10 cellular contexts compared by ENCODE assay signal in genomic region chr20:35724321-35725230, GRCh38. TPM values are rescaled to one million over a fixed set of nuclear protein-coding genes. Genes with fewer than 3 reads are reported as not detected.
A peak's percentile ranks its signal among the peaks of the same experiment; 100 is the strongest.
DNase-seq lines count a peak whose midpoint lies in the region; ATAC-seq and TF ChIP-seq lines count a peak whose summit lies in the region.
"Had no signal": no experiment of that assay in that cellular context is flagged by ENCODE, and none has a peak within 500 bp of the region (broad histone marks: within the 10 kb centered on the region; RNA-seq: fewer than 3 reads in every experiment).

No MANE protein-coding gene starts in this region.

- no peaks in the 10 kb centered on the region for H3K27me3 Mint-ChIP-seq in stimulated activated naive CD8-positive, alpha-beta T cell treated with anti-CD3 and anti-CD28 coated beads, Interleukin-15, Interleukin-2, amounts not matched to agents 100 ng/mL and 50 ng/mL, for 24 hours
- no peaks in the 10 kb centered on the region for H3K27me3 Mint-ChIP-seq in type B pancreatic cell

- H3K36me3 Mint-ChIP-seq in stimulated activated naive CD8-positive, alpha-beta T cell treated with anti-CD3 and anti-CD28 coated beads, Interleukin-15, Interleukin-2, amounts not matched to agents 100 ng/mL and 50 ng/mL, for 24 hours (ENCODE audit: low read depth): peaks cover 87% of the 10 kb centered on the region
- H3K36me3 Mint-ChIP-seq in type B pancreatic cell: peaks cover 41% of the 10 kb centered on the region

- H3K4me3 Mint-ChIP-seq in stimulated activated naive CD8-positive, alpha-beta T cell treated with anti-CD3 and anti-CD28 coated beads, Interleukin-15, Interleukin-2, amounts not matched to agents 100 ng/mL and 50 ng/mL, for 24 hours: no peak overlapping the region
- no peak overlapping the region for H3K4me3 Mint-ChIP-seq in type B pancreatic cell
- H3K4me3 Mint-ChIP-seq: activated T-helper 1 cell treated with anti-CD3 and anti-CD28 coated beads, Interleukin-12 subunit alpha, Interleukin-12 subunit beta, Interleukin-2, Interleukin-4 antibody, amounts not matched to agents 30 ng/mL and 10 ng/mL and 1 ng/mL, durations not matched to agents 14 hours and 24 hours and 36 hours; neural progenitor cell had no signal

- H3K27ac Mint-ChIP-seq in stimulated activated naive CD8-positive, alpha-beta T cell treated with anti-CD3 and anti-CD28 coated beads, Interleukin-15, Interleukin-2, amounts not matched to agents 100 ng/mL and 50 ng/mL, for 24 hours: peak overlapping the region; percentile 40
- peak overlapping the region; percentile 65 for H3K27ac Mint-ChIP-seq in type B pancreatic cell
- H3K27ac Mint-ChIP-seq: activated T-helper 1 cell treated with anti-CD3 and anti-CD28 coated beads, Interleukin-12 subunit alpha, Interleukin-12 subunit beta, Interleukin-2, Interleukin-4 antibody, amounts not matched to agents 30 ng/mL and 10 ng/mL and 1 ng/mL, durations not matched to agents 14 hours and 24 hours and 36 hours; neural progenitor cell had no signal

- TF ChIP-seq CTCF in type B pancreatic cell (conservative IDR thresholded peaks at IDR 0.05): no peak

- DNase-seq in stimulated activated naive CD8-positive, alpha-beta T cell treated with anti-CD3 and anti-CD28 coated beads, Interleukin-15, Interleukin-2, amounts not matched to agents 100 U/mL and 50 U/mL, for 24 hours: no peak
- DNase-seq in type B pancreatic cell (ENCODE audit: extremely low spot score, unreplicated experiment) (no peak), D341Med (ENCODE audit: low spot score) (no peak)
- DNase-seq: NCI-H187, NCI-H526 treated with DMSO at 0.1 percent for 48 hours had no signal

- H3K4me1 Mint-ChIP-seq in stimulated activated naive CD8-positive, alpha-beta T cell treated with anti-CD3 and anti-CD28 coated beads, Interleukin-15, Interleukin-2, amounts not matched to agents 100 ng/mL and 50 ng/mL, for 24 hours (ENCODE audit: low read depth): peaks cover 46% of the 10 kb centered on the region
- no peaks in the 10 kb centered on the region for H3K4me1 Mint-ChIP-seq in type B pancreatic cell (ENCODE audit: unreplicated experiment)
- H3K4me1 Mint-ChIP-seq: neural progenitor cell had no signal

- no peaks in the 10 kb centered on the region for H3K9me3 Mint-ChIP-seq in stimulated activated naive CD8-positive, alpha-beta T cell treated with anti-CD3 and anti-CD28 coated beads, Interleukin-15, Interleukin-2, amounts not matched to agents 100 ng/mL and 50 ng/mL, for 24 hours
- no peaks in the 10 kb centered on the region for H3K9me3 Mint-ChIP-seq in type B pancreatic cell
- H3K9me3 Mint-ChIP-seq: activated T-helper 1 cell treated with anti-CD3 and anti-CD28 coated beads, Interleukin-12 subunit alpha, Interleukin-12 subunit beta, Interleukin-2, Interleukin-4 antibody, amounts not matched to agents 30 ng/mL and 10 ng/mL and 1 ng/mL, durations not matched to agents 14 hours and 24 hours and 36 hours; neural progenitor cell had no signal

- ATAC-seq in stimulated activated naive CD8-positive, alpha-beta T cell treated with anti-CD3 and anti-CD28 coated beads, Interleukin-15, Interleukin-2, amounts not matched to agents 100 U/mL and 50 U/mL, for 24 hours: no peak
- ATAC-seq: activated CD4-positive, CD25-positive, alpha-beta regulatory T cell treated with anti-CD3 and anti-CD28 coated beads, Interleukin-2, amount 50 U/mL, for 24 hours; Panc1 had no signal

RNA-seq across cellular contexts. Expression of gene RBM39, which starts 17.5 kb away (rescaled TPM):
- total RNA-seq in type B pancreatic cell (ENCODE audit: low replicate concordance): 361 and 398 TPM in 2 replicates

RNA-seq across cellular contexts. Expression of gene ROMO1, which starts 25.4 kb away (rescaled TPM):
- total RNA-seq in type B pancreatic cell (ENCODE audit: low replicate concordance): 131 and 160 TPM in 2 replicates

RNA-seq across cellular contexts. Expression of gene NFS1, which starts 25.4 kb away (rescaled TPM):
- 26.7 and 29.9 TPM in 2 replicates for total RNA-seq in type B pancreatic cell (ENCODE audit: low replicate concordance)

RNA-seq across cellular contexts. Expression of gene PHF20, which starts 47.2 kb away (rescaled TPM):
- total RNA-seq in type B pancreatic cell (ENCODE audit: low replicate concordance): 33.4 and 37.6 TPM in 2 replicates

RNA-seq across cellular contexts. Expression of gene CPNE1, which starts 59.9 kb away (rescaled TPM):
- total RNA-seq in type B pancreatic cell (ENCODE audit: low replicate concordance): 115 and 192 TPM in 2 replicates
